ENCODE assay signal across 1 cellular context in the genomic region with DNA sequence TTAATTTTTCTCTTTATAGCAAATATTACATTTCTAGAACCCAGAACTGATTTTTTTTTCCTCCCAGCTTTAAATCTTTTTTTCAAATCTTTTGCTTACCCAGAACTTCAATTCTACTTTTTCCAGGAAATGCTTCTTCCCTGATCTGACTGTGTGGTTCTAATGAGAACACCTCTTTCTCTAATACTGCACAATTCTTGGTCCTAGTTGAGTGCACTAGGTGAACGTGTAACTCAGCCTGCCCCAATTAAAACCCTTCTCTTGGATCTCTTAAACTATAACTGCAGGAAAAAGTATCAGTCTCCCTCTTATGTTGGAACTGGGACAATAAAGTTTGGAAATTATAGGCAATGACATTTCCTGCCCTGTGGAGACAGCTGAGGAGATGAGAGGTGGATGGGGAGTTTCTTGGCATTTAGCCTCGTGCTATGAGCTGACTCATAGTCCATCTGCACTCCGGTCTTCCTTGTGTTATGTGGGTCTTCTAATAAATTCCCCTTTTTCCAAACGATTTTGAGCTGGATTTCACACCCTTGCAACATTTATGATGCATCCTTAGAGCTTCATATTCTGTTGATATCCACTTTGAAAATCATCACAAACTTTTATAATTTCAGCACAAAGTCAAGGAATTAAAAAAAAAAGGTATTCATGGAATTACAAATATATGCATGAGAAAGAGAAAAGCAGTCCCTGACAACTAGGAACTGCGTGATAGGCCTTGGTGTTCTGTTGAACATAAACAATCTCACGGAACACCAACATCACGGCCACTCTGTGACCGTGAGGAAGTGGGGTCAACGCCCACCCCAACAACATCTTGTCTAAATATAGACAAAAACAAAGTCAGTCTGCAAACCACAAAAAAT.
TF ChIP-seq lines count a peak whose summit lies in the region.

No MANE protein-coding gene starts in this region.

TF ChIP-seq in GM23338, 12 proteins besides CTCF, POLR2A, EP300 and RAD21 (continued from another document):
- TF ChIP-seq, protein P1, sequence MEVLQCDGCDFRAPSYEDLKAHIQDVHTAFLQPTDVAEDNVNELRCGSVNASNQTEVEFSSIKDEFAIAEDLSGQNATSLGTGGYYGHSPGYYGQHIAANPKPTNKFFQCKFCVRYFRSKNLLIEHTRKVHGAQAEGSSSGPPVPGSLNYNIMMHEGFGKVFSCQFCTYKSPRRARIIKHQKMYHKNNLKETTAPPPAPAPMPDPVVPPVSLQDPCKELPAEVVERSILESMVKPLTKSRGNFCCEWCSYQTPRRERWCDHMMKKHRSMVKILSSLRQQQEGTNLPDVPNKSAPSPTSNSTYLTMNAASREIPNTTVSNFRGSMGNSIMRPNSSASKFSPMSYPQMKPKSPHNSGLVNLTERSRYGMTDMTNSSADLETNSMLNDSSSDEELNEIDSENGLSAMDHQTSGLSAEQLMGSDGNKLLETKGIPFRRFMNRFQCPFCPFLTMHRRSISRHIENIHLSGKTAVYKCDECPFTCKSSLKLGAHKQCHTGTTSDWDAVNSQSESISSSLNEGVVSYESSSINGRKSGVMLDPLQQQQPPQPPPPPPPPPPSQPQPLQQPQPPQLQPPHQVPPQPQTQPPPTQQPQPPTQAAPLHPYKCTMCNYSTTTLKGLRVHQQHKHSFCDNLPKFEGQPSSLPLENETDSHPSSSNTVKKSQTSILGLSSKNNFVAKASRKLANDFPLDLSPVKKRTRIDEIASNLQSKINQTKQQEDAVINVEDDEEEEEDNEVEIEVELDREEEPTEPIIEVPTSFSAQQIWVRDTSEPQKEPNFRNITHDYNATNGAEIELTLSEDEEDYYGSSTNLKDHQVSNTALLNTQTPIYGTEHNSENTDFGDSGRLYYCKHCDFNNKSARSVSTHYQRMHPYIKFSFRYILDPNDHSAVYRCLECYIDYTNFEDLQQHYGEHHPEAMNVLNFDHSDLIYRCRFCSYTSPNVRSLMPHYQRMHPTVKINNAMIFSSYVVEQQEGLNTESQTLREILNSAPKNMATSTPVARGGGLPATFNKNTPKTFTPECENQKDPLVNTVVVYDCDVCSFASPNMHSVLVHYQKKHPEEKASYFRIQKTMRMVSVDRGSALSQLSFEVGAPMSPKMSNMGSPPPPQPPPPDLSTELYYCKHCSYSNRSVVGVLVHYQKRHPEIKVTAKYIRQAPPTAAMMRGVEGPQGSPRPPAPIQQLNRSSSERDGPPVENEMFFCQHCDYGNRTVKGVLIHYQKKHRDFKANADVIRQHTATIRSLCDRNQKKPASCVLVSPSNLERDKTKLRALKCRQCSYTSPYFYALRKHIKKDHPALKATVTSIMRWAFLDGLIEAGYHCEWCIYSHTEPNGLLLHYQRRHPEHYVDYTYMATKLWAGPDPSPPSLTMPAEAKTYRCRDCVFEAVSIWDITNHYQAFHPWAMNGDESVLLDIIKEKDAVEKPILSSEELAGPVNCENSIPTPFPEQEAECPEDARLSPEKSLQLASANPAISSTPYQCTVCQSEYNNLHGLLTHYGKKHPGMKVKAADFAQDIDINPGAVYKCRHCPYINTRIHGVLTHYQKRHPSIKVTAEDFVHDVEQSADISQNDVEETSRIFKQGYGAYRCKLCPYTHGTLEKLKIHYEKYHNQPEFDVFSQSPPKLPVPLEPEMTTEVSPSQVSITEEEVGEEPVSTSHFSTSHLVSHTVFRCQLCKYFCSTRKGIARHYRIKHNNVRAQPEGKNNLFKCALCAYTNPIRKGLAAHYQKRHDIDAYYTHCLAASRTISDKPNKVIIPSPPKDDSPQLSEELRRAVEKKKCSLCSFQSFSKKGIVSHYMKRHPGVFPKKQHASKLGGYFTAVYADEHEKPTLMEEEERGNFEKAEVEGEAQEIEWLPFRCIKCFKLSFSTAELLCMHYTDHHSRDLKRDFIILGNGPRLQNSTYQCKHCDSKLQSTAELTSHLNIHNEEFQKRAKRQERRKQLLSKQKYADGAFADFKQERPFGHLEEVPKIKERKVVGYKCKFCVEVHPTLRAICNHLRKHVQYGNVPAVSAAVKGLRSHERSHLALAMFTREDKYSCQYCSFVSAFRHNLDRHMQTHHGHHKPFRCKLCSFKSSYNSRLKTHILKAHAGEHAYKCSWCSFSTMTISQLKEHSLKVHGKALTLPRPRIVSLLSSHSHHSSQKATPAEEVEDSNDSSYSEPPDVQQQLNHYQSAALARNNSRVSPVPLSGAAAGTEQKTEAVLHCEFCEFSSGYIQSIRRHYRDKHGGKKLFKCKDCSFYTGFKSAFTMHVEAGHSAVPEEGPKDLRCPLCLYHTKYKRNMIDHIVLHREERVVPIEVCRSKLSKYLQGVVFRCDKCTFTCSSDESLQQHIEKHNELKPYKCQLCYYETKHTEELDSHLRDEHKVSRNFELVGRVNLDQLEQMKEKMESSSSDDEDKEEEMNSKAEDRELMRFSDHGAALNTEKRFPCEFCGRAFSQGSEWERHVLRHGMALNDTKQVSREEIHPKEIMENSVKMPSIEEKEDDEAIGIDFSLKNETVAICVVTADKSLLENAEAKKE (CRISPR knock-in tag; IDR thresholded peaks at IDR 0.05), result no peak
- TF ChIP-seq POLR2AphosphoS5 (IDR thresholded peaks at IDR 0.05; ENCODE audit: low read depth), result no peak
- no peak for TF ChIP-seq STAT1 (IDR thresholded peaks at IDR 0.05; ENCODE audit: unreplicated experiment)
- TF ChIP-seq JUNB (IDR thresholded peaks at IDR 0.05; ENCODE audit: unreplicated experiment), result no peak
- no peak for TF ChIP-seq ZNF114 (CRISPR knock-in tag; IDR thresholded peaks at IDR 0.05)
- no peak for TF ChIP-seq NANOG (IDR thresholded peaks at IDR 0.05; ENCODE audit: borderline replicate concordance)
- no peak for TF ChIP-seq CREB1 (CRISPR knock-in tag; IDR thresholded peaks at IDR 0.05; ENCODE audit: low read depth)
